ENCODE assay signal across 10 cellular contexts in the genomic region with DNA sequence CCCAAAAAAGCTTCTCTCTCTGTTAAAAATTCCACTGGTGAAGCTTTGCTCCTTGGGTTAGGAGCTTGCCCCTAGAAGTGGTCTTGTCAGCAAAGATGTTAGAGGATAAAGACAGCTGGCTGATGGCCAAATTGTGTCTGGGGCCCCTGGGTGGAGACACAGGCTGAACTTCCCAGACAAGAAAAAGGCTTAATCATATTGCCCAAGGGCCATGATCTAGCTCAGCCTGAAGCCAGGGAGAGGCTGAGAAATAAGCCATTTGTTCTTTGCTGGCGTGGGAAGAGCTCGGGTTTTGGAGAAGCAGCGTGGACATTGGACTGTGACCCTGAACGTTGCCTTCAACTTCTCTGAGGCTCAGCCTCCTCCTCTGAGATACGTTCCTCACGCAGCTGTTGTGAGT.
DNase-seq lines count a peak whose midpoint lies in the region; ATAC-seq, FAIRE-seq and TF ChIP-seq lines count a peak whose summit lies in the region.
"Had no signal": no experiment of that assay in that cellular context is flagged by ENCODE, and none has a peak within 500 bp of the region (broad histone marks: within the 10 kb centered on the region; RNA-seq: fewer than 3 reads in every experiment).

No MANE protein-coding gene starts in this region.

- no peak overlapping the region for H3K4me3 ChIP-seq in NB4 (ENCODE audit: low read depth, low read length)
- H3K4me3 ChIP-seq in bronchial epithelial cell (ENCODE audit: low read depth, low read length), result no peak overlapping the region
- peak overlapping the region; percentile 46 to 67 (median 64) for H3K4me3 ChIP-seq in keratinocyte (ENCODE audit: control insufficient read depth in 2 of 3, extremely low read depth in 1 of 3, insufficient read depth in 2 of 3, low read depth in 1 of 3, low read length in 3 of 3)

- H3K4me3 Mint-ChIP-seq in type B pancreatic cell, result peak overlapping the region; percentile 40
- H3K4me3 Mint-ChIP-seq: activated naive CD4-positive, alpha-beta T cell treated with anti-CD3 and anti-CD28 coated beads, Interleukin-2, amount 50 U/mL, for 24 hours; IgD-negative memory B cell had no signal

- H3K27ac ChIP-seq in keratinocyte (ENCODE audit: control insufficient read depth, insufficient read depth, low read length), result peak overlapping the region; percentile 97

- H2AFZ ChIP-seq in keratinocyte (ENCODE audit: control insufficient read depth, low read length), result no peak overlapping the region

- H3K9me3 Mint-ChIP-seq in type B pancreatic cell, result peaks cover 4% of the 10 kb centered on the region
- H3K9me3 Mint-ChIP-seq: activated naive CD4-positive, alpha-beta T cell treated with anti-CD3 and anti-CD28 coated beads, Interleukin-2, amount 50 U/mL, for 24 hours; IgD-negative memory B cell had no signal

- H3K9ac ChIP-seq in keratinocyte (ENCODE audit: control insufficient read depth, extremely low read depth, insufficient read depth, low read length), result peak overlapping the region; percentile 91

- no peaks in the 10 kb centered on the region for H3K36me3 Mint-ChIP-seq in type B pancreatic cell
- H3K36me3 Mint-ChIP-seq: activated naive CD4-positive, alpha-beta T cell treated with anti-CD3 and anti-CD28 coated beads, Interleukin-2, amount 50 U/mL, for 24 hours; IgD-negative memory B cell had no signal

- H3K9me1 ChIP-seq in keratinocyte (ENCODE audit: control insufficient read depth, extremely low read depth, insufficient read depth, low read length), result no peaks in the 10 kb centered on the region

- TF ChIP-seq CTCF in NB4 (IDR thresholded peaks at IDR 0.05; ENCODE audit: low read depth, low read length) (no peak), bronchial epithelial cell (IDR thresholded peaks at IDR 0.05; ENCODE audit: insufficient read depth, low read length, severe bottlenecking) (no peak), keratinocyte (optimal IDR thresholded peaks at IDR 0.05 in 1 of 3, IDR thresholded peaks at IDR 0.05 in 1 of 3, conservative IDR thresholded peaks at IDR 0.05 in 1 of 3; ENCODE audit: extremely low read depth in 1 of 3, insufficient read depth in 2 of 3, low read length in 3 of 3) (no peak), type B pancreatic cell (conservative IDR thresholded peaks at IDR 0.05) (no peak)

- H3K4me1 Mint-ChIP-seq in type B pancreatic cell (ENCODE audit: unreplicated experiment), result peaks cover 49% of the 10 kb centered on the region
- H3K4me1 Mint-ChIP-seq: activated naive CD4-positive, alpha-beta T cell treated with anti-CD3 and anti-CD28 coated beads, Interleukin-2, amount 50 U/mL, for 24 hours had no signal

- H3K27me3 ChIP-seq in bronchial epithelial cell (ENCODE audit: control insufficient read depth, insufficient read depth, low read length), result no peaks in the 10 kb centered on the region
- H3K27me3 ChIP-seq in keratinocyte (ENCODE audit: control insufficient read depth, extremely low read depth, insufficient read depth, low read length), result no peaks in the 10 kb centered on the region

- H3K36me3 ChIP-seq in bronchial epithelial cell (ENCODE audit: control insufficient read depth, insufficient read depth, low read length), result no peaks in the 10 kb centered on the region
- peaks cover 0 to 2% of the 10 kb centered on the region in 2 experiments for H3K36me3 ChIP-seq in keratinocyte (ENCODE audit: control insufficient read depth in 2 of 2, extremely low read depth in 1 of 2, insufficient read depth in 2 of 2, low read length in 2 of 2)

- dilution Hi-C loops in keratinocyte (cut with MboI; ENCODE audit: extremely low pct_ligation_motif_present, low sequenced_read_pairs), result no loop called here

- H4K20me1 ChIP-seq in keratinocyte (ENCODE audit: control insufficient read depth, extremely low read depth, insufficient read depth, low read length), result no peaks in the 10 kb centered on the region

- H3K27ac Mint-ChIP-seq in type B pancreatic cell, result peak overlapping the region; percentile 66
- H3K27ac Mint-ChIP-seq: activated naive CD4-positive, alpha-beta T cell treated with anti-CD3 and anti-CD28 coated beads, Interleukin-2, amount 50 U/mL, for 24 hours; IgD-negative memory B cell had no signal

- peaks cover 62% of the 10 kb centered on the region for H3K4me1 ChIP-seq in keratinocyte (ENCODE audit: control insufficient read depth, extremely low read depth, insufficient read depth, low read length)

- no peak for TF ChIP-seq POLR2A in NB4 (IDR thresholded peaks at IDR 0.05; ENCODE audit: extremely low read depth, insufficient read length)

- peak; percentile 59 for DNase-seq in NB4 (ENCODE audit: low read depth)
- peak; percentile 95 for DNase-seq in bronchial epithelial cell (ENCODE audit: low read depth)
- DNase-seq in keratinocyte (ENCODE audit: low read depth, low spot score), result peak; percentile 99
- DNase-seq in type B pancreatic cell (ENCODE audit: extremely low spot score, unreplicated experiment), result no peak
- DNase-seq in NCI-H146 treated with DMSO at 0.1 percent for 48 hours (lab: John Stamatoyannopoulos, UW; ENCODE audit: unreplicated experiment), result no peak
- DNase-seq in DMS 273 (lab: John Stamatoyannopoulos, UW; ENCODE audit: unreplicated experiment), result no peak
- DNase-seq in stimulated activated CD4-positive, alpha-beta T cell treated with anti-CD3 and anti-CD28 coated beads, Interleukin-4, amount 100 ng/mL, for 4 hours, result no peak

- peaks cover 10% of the 10 kb centered on the region for H3K79me2 ChIP-seq in keratinocyte (ENCODE audit: control insufficient read depth, insufficient read depth, low read length)

- peak overlapping the region; percentile 94 for H3K4me2 ChIP-seq in keratinocyte (ENCODE audit: control insufficient read depth, extremely low read depth, insufficient read depth, low read depth, low read length)

- ATAC-seq in GM18870 (IDR thresholded peaks at IDR 0.05; ENCODE audit: unreplicated experiment), result no peak

- H3K9me3 ChIP-seq in keratinocyte (ENCODE audit: control insufficient read depth, low read depth, low read length), result no peaks in the 10 kb centered on the region

- no peaks in the 10 kb centered on the region for H3K27me3 Mint-ChIP-seq in type B pancreatic cell
- H3K27me3 Mint-ChIP-seq: activated naive CD4-positive, alpha-beta T cell treated with anti-CD3 and anti-CD28 coated beads, Interleukin-2, amount 50 U/mL, for 24 hours; IgD-negative memory B cell had no signal

- FAIRE-seq in bronchial epithelial cell (lab: Jason Lieb, UNC) (no peak), keratinocyte (lab: Jason Lieb, UNC) (peak; percentile 94)

Comparison
In these comparisons a context has a peak if more than half of its experiments do, and no peak if none do; other contexts are left out.
1. DNase-seq: peak in NB4 (single experiment), bronchial epithelial cell (single experiment) and keratinocyte (single experiment); none in type B pancreatic cell (single experiment), NCI-H146 treated with DMSO at 0.1 percent for 48 hours (single experiment), DMS 273 (single experiment) and stimulated activated CD4-positive, alpha-beta T cell treated with anti-CD3 and anti-CD28 coated beads, Interleukin-4, amount 100 ng/mL, for 4 hours (0 of 2).
2. H3K4me3 ChIP-seq: peak in keratinocyte (3 of 3); none in NB4 (single experiment) and bronchial epithelial cell (single experiment).